Comparison of ENCODE assay signal across 1 cellular context in genomic region chr19:7866399-7867091, GRCh38.
TF ChIP-seq lines count a peak whose summit lies in the region.

No MANE protein-coding gene starts in this region.

TF ChIP-seq in H1, 55 proteins besides CTCF, POLR2A, EP300 and RAD21:
- TF ChIP-seq POLR2AphosphoS5 (IDR thresholded peaks at IDR 0.05; ENCODE audit: low read depth, low read length) (peak; percentile 68; the same call in 1 of the 2 replicates), SP2 (IDR thresholded peaks at IDR 0.05; ENCODE audit: low read length) (no peak), SIN3A (conservative IDR thresholded peaks at IDR 0.05 in 1 of 2, IDR thresholded peaks at IDR 0.05 in 1 of 2; ENCODE audit: low read depth in 1 of 2, low read length in 2 of 2) (no peak), KDM4A (IDR thresholded peaks at IDR 0.05; ENCODE audit: low read depth, low read length, severe bottlenecking) (no peak), JUN (IDR thresholded peaks at IDR 0.05; ENCODE audit: low read depth, low read length) (no peak)
